In genomic region chr5:132670218-132670617, GRCh38 we compare ENCODE assay signal across 34 cellular contexts. TPM values are rescaled to one million over a fixed set of nuclear protein-coding genes. Genes with fewer than 3 reads are reported as not detected.
"Had no signal": no experiment of that assay in that cellular context is flagged by ENCODE, and none has a peak within 500 bp of the region (broad histone marks: within the 10 kb centered on the region; RNA-seq: fewer than 3 reads in every experiment).

No MANE protein-coding gene starts in this region.

- H3K27me3 ChIP-seq: hepatocyte, left lung, pancreas, sigmoid colon, uterus had no signal

- H3K36me3 Mint-ChIP-seq: mesothelial cell of epicardium; naive B cell; natural killer cell; stimulated activated memory B cell treated with anti-CD40 and anti-IgM and Interleukin-4, amounts not matched to agents 10 μg/mL and 1 μg/mL and 100 μg/mL, for 72 hours; type B pancreatic cell had no signal

- H3K4me1 ChIP-seq: pancreas, prostate gland, uterus had no signal

- FAIRE-seq: pancreas had no signal

- H3K27ac Mint-ChIP-seq: mesothelial cell of epicardium; natural killer cell; stimulated activated memory B cell treated with anti-CD40 and anti-IgM and Interleukin-4, amounts not matched to agents 10 μg/mL and 1 μg/mL and 100 μg/mL, for 72 hours; type B pancreatic cell had no signal

- ATAC-seq: left lung; lower lobe of right lung; natural killer cell; pancreas; right cardiac atrium; stimulated activated memory B cell treated with anti-CD40 and anti-IgM and Interleukin-4, amounts not matched to agents 10 μg/mL and 1 μg/mL and 100 μg/mL, for 72 hours; stimulated activated naive CD8-positive, alpha-beta T cell treated with anti-CD3 and anti-CD28 coated beads, Interleukin-15, amount 100 ng/mL, for 72 hours had no signal

- H3K9me3 ChIP-seq: left lung, lower lobe of right lung, pancreas, prostate gland, sigmoid colon, tibial nerve, uterus had no signal

- H3K27ac ChIP-seq: hepatocyte, left lung, lower lobe of right lung, pancreas, prostate gland, sigmoid colon, tibial nerve, uterus had no signal

- H2AFZ ChIP-seq: hepatocyte had no signal

- DNase-seq: islet precursor cell; left lung; lower lobe of right lung; mesendoderm; naive B cell; natural killer cell; nucleus accumbens; pancreas; posterior cingulate gyrus; retina; right cardiac atrium; sigmoid colon; stimulated activated CD4-positive, alpha-beta T cell treated with anti-CD3 and anti-CD28 coated beads, Interleukin-1b, Interleukin-23, amount 100 ng/mL, for 48 hours; stimulated activated CD4-positive, alpha-beta T cell treated with anti-CD3 and anti-CD28 coated beads, Interleukin-2, amount 100 ng/mL, for 48 hours; stimulated activated CD4-positive, alpha-beta T cell treated with anti-CD3 and anti-CD28 coated beads, Interleukin-4, amount 100 ng/mL, for 4 hours; stimulated activated CD8-positive, alpha-beta memory T cell treated with anti-CD3 and anti-CD28 coated beads, Interleukin-4, amount 100 ng/mL, for 48 hours; stimulated activated naive CD4-positive, alpha-beta T cell treated with Interleukin-2 at 50 U/mL for 16 hours; stimulated activated naive CD8-positive, alpha-beta T cell treated with anti-CD3 and anti-CD28 coated beads, Interleukin-15, amount 100 ng/mL, for 72 hours; substantia nigra; uterus had no signal

- H3K4me2 ChIP-seq: hepatocyte, smooth muscle cell had no signal

- H3K9me3 Mint-ChIP-seq: mesothelial cell of epicardium, natural killer cell had no signal

- H3K4me1 Mint-ChIP-seq: natural killer cell had no signal

- H3K4me3 Mint-ChIP-seq: mesothelial cell of epicardium; naive B cell; natural killer cell; stimulated activated memory B cell treated with anti-CD40 and anti-IgM and Interleukin-4, amounts not matched to agents 10 μg/mL and 1 μg/mL and 100 μg/mL, for 72 hours; stimulated activated naive CD8-positive, alpha-beta T cell treated with anti-CD3 and anti-CD28 coated beads, Interleukin-15, amount 100 ng/mL, for 72 hours; type B pancreatic cell had no signal

- H3K36me3 ChIP-seq: left lung, lower lobe of right lung, pancreas, prostate gland, sigmoid colon, tibial nerve, uterus had no signal

- H3K4me3 ChIP-seq: hepatocyte, left lung, lower lobe of right lung, pancreas, prostate gland, sigmoid colon, smooth muscle cell, tibial nerve, uterus had no signal

- H3K79me2 ChIP-seq: hepatocyte had no signal

RNA-seq across cellular contexts. Expression of gene IL4, which starts 3.6 kb away (rescaled TPM):
- total RNA-seq: hepatocyte, kidney epithelial cell, left lung, liver, lower lobe of right lung, mesothelial cell of epicardium, mononuclear cell, osteoblast, pancreas, prostate gland, right cardiac atrium, sigmoid colon, smooth muscle cell, temporal lobe, tibial nerve, ureter, uterus had no signal
- polyA plus RNA-seq: hepatocyte, liver, neural cell, pancreas, right cardiac atrium, sigmoid colon, smooth muscle cell had no signal

RNA-seq across cellular contexts. Expression of gene IL13, which starts 12.2 kb away (rescaled TPM):
- total RNA-seq: hepatocyte, kidney epithelial cell, left lung, liver, lower lobe of right lung, osteoblast, pancreas, right cardiac atrium, sigmoid colon, temporal lobe, ureter had no signal
- polyA plus RNA-seq: hepatocyte, liver, right cardiac atrium, smooth muscle cell had no signal
